ENCODE assay signal across 11 cellular contexts in genomic region chr4:124936427-124936826, GRCh38.
A peak's percentile ranks its signal among the peaks of the same experiment; 100 is the strongest.
DNase-seq lines count a peak whose midpoint lies in the region; TF ChIP-seq lines count a peak whose summit lies in the region.
"Had no signal": no experiment of that assay in that cellular context is flagged by ENCODE, and none has a peak within 500 bp of the region (broad histone marks: within the 10 kb centered on the region; RNA-seq: fewer than 3 reads in every experiment).

No MANE protein-coding gene starts in this region.

- H3K27ac ChIP-seq in fibroblast of lung (ENCODE audit: insufficient read depth, low read length) (no peak overlapping the region), osteoblast (ENCODE audit: low read depth, low read length) (no peak overlapping the region)

- H4K20me1 ChIP-seq in fibroblast of lung (ENCODE audit: control insufficient read depth, extremely low read depth, insufficient read depth, low read length): no peaks in the 10 kb centered on the region
- no peaks in the 10 kb centered on the region for H4K20me1 ChIP-seq in osteoblast (ENCODE audit: insufficient read depth, low read length)

- peak overlapping the region; percentile 16 for H3K4me2 ChIP-seq in fibroblast of lung (ENCODE audit: extremely low read depth, insufficient read depth, low read length)
- peak overlapping the region; percentile 28 for H3K4me2 ChIP-seq in osteoblast (ENCODE audit: insufficient read depth, low read length)

- H3K4me1 ChIP-seq in fibroblast of lung (ENCODE audit: control insufficient read depth, extremely low read depth, insufficient read depth, low read length): peaks cover 7% of the 10 kb centered on the region
- H3K4me1 ChIP-seq in osteoblast (ENCODE audit: insufficient read depth, low read length): peaks cover 31% of the 10 kb centered on the region

- H3K9me3 ChIP-seq in fibroblast of lung (ENCODE audit: control insufficient read depth, insufficient read depth, low read depth, low read length) (no peaks in the 10 kb centered on the region), osteoblast (ENCODE audit: low read depth, low read length) (no peaks in the 10 kb centered on the region)

- no peak overlapping the region for H3K9ac ChIP-seq in fibroblast of lung (ENCODE audit: insufficient read depth, low read length)

- H3K36me3 ChIP-seq in fibroblast of lung (ENCODE audit: control insufficient read depth, insufficient read depth, low read length) (no peaks in the 10 kb centered on the region), osteoblast (ENCODE audit: insufficient read depth, low read length) (no peaks in the 10 kb centered on the region)

- H3K9me3 Mint-ChIP-seq in T-helper 2 cell treated with Interferon-gamma antibody and Interleukin-4, amounts not matched to agents 5 μg/mL and 100 μg/mL, for 36 hours: no peaks in the 10 kb centered on the region
- H3K9me3 Mint-ChIP-seq: CD4-positive, alpha-beta T cell had no signal

- H3K36me3 Mint-ChIP-seq in T-helper 2 cell treated with Interferon-gamma antibody and Interleukin-4, amounts not matched to agents 5 μg/mL and 100 μg/mL, for 36 hours (ENCODE audit: low read depth): no peaks in the 10 kb centered on the region
- H3K36me3 Mint-ChIP-seq: activated CD8-positive, alpha-beta memory T cell treated with anti-CD3 and anti-CD28 coated beads, Interleukin-2, amount 10 ng/mL, durations not matched to agents 7 days and 5 days had no signal

- no peaks in the 10 kb centered on the region for H3K4me1 Mint-ChIP-seq in T-helper 2 cell treated with Interferon-gamma antibody and Interleukin-4, amounts not matched to agents 5 μg/mL and 100 μg/mL, for 36 hours (ENCODE audit: low read depth)
- H3K4me1 Mint-ChIP-seq: activated CD8-positive, alpha-beta memory T cell treated with anti-CD3 and anti-CD28 coated beads, Interleukin-2, amount 10 ng/mL, durations not matched to agents 7 days and 5 days had no signal

- TF ChIP-seq CTCF in fibroblast of lung (conservative IDR thresholded peaks at IDR 0.05 in 1 of 2, IDR thresholded peaks at IDR 0.05 in 1 of 2; ENCODE audit: low read depth in 1 of 2, low read length in 2 of 2) (no peak), osteoblast (IDR thresholded peaks at IDR 0.05; ENCODE audit: extremely low read depth, low read depth, low read length) (no peak)

- no peak overlapping the region for H3K4me3 Mint-ChIP-seq in T-helper 2 cell treated with Interferon-gamma antibody and Interleukin-4, amounts not matched to agents 5 μg/mL and 100 μg/mL, for 36 hours
- H3K4me3 Mint-ChIP-seq: activated CD8-positive, alpha-beta memory T cell treated with anti-CD3 and anti-CD28 coated beads, Interleukin-2, amount 10 ng/mL, durations not matched to agents 7 days and 5 days; CD4-positive, alpha-beta T cell had no signal

- DNase-seq in EH (ENCODE audit: low read depth): peak; percentile 56
- peak; percentile 18 for DNase-seq in NCI-H226
- DNase-seq in fibroblast of lung (ENCODE audit: low read depth in 2 of 2): peak; percentile 78 to 87
- DNase-seq in osteoblast (ENCODE audit: insufficient read length, low spot score, missing footprints): no peak
- DNase-seq in central memory CD4-positive, alpha-beta T cell: no peak
- DNase-seq in GM19238 (ENCODE audit: insufficient read length, low spot score): no peak
- DNase-seq in NCI-H146 (lab: John Stamatoyannopoulos, UW): no peak
- no peak for DNase-seq in T-helper 2 cell treated with Interferon-gamma antibody and Interleukin-4, amounts not matched to agents 5 μg/mL and 100 μg/mL, for 36 hours (ENCODE audit: low spot score)
- DNase-seq: activated CD8-positive, alpha-beta memory T cell treated with anti-CD3 and anti-CD28 coated beads, Interleukin-2, amount 10 ng/mL, durations not matched to agents 7 days and 5 days; CD4-positive, alpha-beta T cell; stimulated activated naive CD8-positive, alpha-beta T cell treated with anti-CD3 and anti-CD28 coated beads, Interleukin-15, Interleukin-2, amounts not matched to agents 100 U/mL and 50 U/mL, for 24 hours had no signal

- H3K27me3 ChIP-seq in fibroblast of lung (ENCODE audit: control insufficient read depth, insufficient read depth, low read length) (no peaks in the 10 kb centered on the region), osteoblast (ENCODE audit: insufficient read depth, low read length) (no peaks in the 10 kb centered on the region)

- no peak overlapping the region for H3K27ac Mint-ChIP-seq in T-helper 2 cell treated with Interferon-gamma antibody and Interleukin-4, amounts not matched to agents 5 μg/mL and 100 μg/mL, for 36 hours
- H3K27ac Mint-ChIP-seq: activated CD8-positive, alpha-beta memory T cell treated with anti-CD3 and anti-CD28 coated beads, Interleukin-2, amount 10 ng/mL, durations not matched to agents 7 days and 5 days; CD4-positive, alpha-beta T cell had no signal

- H3K79me2 ChIP-seq in fibroblast of lung (ENCODE audit: control insufficient read depth, insufficient read depth, low read length): no peaks in the 10 kb centered on the region
- no peaks in the 10 kb centered on the region for H3K79me2 ChIP-seq in osteoblast (ENCODE audit: insufficient read depth, low read length)

- no peaks in the 10 kb centered on the region for H3K27me3 Mint-ChIP-seq in T-helper 2 cell treated with Interferon-gamma antibody and Interleukin-4, amounts not matched to agents 5 μg/mL and 100 μg/mL, for 36 hours (ENCODE audit: low read depth)
- H3K27me3 Mint-ChIP-seq: activated CD8-positive, alpha-beta memory T cell treated with anti-CD3 and anti-CD28 coated beads, Interleukin-2, amount 10 ng/mL, durations not matched to agents 7 days and 5 days; CD4-positive, alpha-beta T cell had no signal

- no peak overlapping the region for H3K4me3 ChIP-seq in fibroblast of lung (replicated peaks in 1 of 4; ENCODE audit: control extremely low read depth in 1 of 4, insufficient read depth in 1 of 4, low read depth in 3 of 4, low read length in 4 of 4)
- no peak overlapping the region for H3K4me3 ChIP-seq in osteoblast (ENCODE audit: insufficient read depth, low read length)

- H2AFZ ChIP-seq in fibroblast of lung (ENCODE audit: low read length) (no peak overlapping the region), osteoblast (ENCODE audit: low read length) (peak overlapping the region; percentile 47)

Comparison
In these comparisons a context has a peak if more than half of its experiments do, and no peak if none do; other contexts are left out.
1. DNase-seq: peak in EH (single experiment), NCI-H226 (single experiment) and fibroblast of lung (2 of 2); none in osteoblast (single experiment), central memory CD4-positive, alpha-beta T cell (single experiment), GM19238 (single experiment), NCI-H146 (single experiment) and T-helper 2 cell treated with Interferon-gamma antibody and Interleukin-4, amounts not matched to agents 5 μg/mL and 100 μg/mL, for 36 hours (single experiment).